ENCODE assay signal across 8 cellular contexts in the genomic region with DNA sequence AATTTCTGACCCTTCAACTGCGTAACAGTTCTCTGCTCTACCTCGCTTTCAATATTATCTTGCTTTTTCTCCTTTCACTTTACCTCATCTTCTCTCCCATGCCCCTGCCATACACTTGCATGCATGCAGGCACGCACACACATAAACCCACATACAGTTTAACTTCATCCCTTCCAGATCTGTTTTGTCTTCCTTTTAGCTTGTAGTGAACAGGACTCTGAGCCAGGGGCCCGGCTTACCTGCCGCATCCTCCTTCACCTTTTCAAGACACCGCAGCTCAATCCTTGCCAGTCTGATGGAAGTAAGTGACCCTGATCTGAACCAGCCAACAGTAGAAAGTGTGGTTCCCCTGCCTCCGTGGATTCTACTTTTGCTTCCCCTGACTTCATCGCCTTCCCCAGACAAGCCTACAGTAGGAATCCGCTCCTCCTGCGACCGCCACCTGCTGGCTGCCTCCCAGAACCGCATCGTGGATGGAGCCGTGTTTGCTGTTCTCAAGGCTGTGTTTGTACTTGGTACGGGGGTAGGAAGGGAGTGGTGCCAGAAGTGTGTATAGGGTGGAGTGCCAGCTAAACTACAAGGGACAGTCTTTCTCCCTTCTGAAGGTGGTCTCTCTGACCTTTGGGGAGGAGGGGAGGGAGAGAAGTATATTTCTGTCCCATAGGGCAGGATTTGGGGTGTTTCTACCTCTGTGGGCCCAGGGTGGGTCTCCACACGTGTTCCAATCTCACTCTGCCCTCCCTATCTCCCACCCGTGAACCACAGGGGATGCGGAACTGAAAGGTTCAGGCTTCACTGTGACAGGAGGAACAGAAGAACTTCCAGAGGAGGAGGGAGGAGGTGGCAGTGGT. TPM values are rescaled to one million over a fixed set of nuclear protein-coding genes. Genes with fewer than 3 reads are reported as not detected.
A peak's percentile ranks its signal among the peaks of the same experiment; 100 is the strongest.
DNase-seq lines count a peak whose midpoint lies in the region; ATAC-seq and TF ChIP-seq lines count a peak whose summit lies in the region.

No MANE protein-coding gene starts in this region.

- H4K20me1 ChIP-seq in DND-41 (ENCODE audit: insufficient read depth, low read length) (no peaks in the 10 kb centered on the region), H9 (ENCODE audit: control insufficient read depth, insufficient read depth, insufficient read length) (no peaks in the 10 kb centered on the region)

- no peak overlapping the region for H4K91ac ChIP-seq in H9 (ENCODE audit: insufficient read length, low read depth, low read length)

- no peak overlapping the region for H3T11ph ChIP-seq in H9 (ENCODE audit: low read length)

- no peak overlapping the region for H3K23ac ChIP-seq in H9 (ENCODE audit: insufficient read length, low read depth, low read length)

- intact Hi-C loops in mucosa of descending colon (cut with DNase I, micrococcal nuclease): no loop called here

- H3K27me3 Mint-ChIP-seq in H9 (ENCODE audit: low read depth): peaks cover 2% of the 10 kb centered on the region
- no peaks in the 10 kb centered on the region for H3K27me3 Mint-ChIP-seq in activated CD8-positive, alpha-beta memory T cell treated with anti-CD3 and anti-CD28 coated beads, Interleukin-2, amount 10 ng/mL, durations not matched to agents 7 days and 5 days
- no peaks in the 10 kb centered on the region for H3K27me3 Mint-ChIP-seq in effector memory CD8-positive, alpha-beta T cell

- no CpG with 5 or more reads among the region's 18 CpGs for WGBS in H9 (ENCODE audit: extremely low coverage, insufficient read length, low lambda C conversion rate)

- H3K9me3 Mint-ChIP-seq in H9: peaks cover 67 to 74% of the 10 kb centered on the region in 2 experiments
- no peaks in the 10 kb centered on the region for H3K9me3 Mint-ChIP-seq in activated CD8-positive, alpha-beta memory T cell treated with anti-CD3 and anti-CD28 coated beads, Interleukin-2, amount 10 ng/mL, durations not matched to agents 7 days and 5 days (ENCODE audit: low read depth)
- no peaks in the 10 kb centered on the region for H3K9me3 Mint-ChIP-seq in effector memory CD8-positive, alpha-beta T cell

- no peak overlapping the region for H2BK12ac ChIP-seq in H9 (ENCODE audit: insufficient read length, low read depth, low read length)

- no peak overlapping the region for H3K4ac ChIP-seq in H9 (ENCODE audit: low read depth, low read length)

- H2AK5ac ChIP-seq in H9 (ENCODE audit: insufficient read length, low read length): no peak overlapping the region

- H2BK120ac ChIP-seq in H9 (ENCODE audit: low read depth, low read length, poor library complexity, severe bottlenecking): no peak overlapping the region

- H3K9ac ChIP-seq in DND-41 (ENCODE audit: low read depth, low read length) (no peak overlapping the region; the same call in 1 of the 2 replicates), H9 (ENCODE audit: extremely low read depth, insufficient read length, low read length) (no peak overlapping the region)

- H4K8ac ChIP-seq in H9 (replicated peaks; ENCODE audit: insufficient read length, low read depth, low read length): no peak overlapping the region

- H3K4me1 ChIP-seq in DND-41 (ENCODE audit: insufficient read depth, low read length) (0 out of 2 replicates have a peak, but pooled peaks cover 8% of the 10 kb centered on the region), H9 (ENCODE audit: insufficient read depth, low read length) (no peaks in the 10 kb centered on the region), mucosa of descending colon (ENCODE audit: low read depth) (no peaks in the 10 kb centered on the region)

- H3K4me3 ChIP-seq in DND-41 (ENCODE audit: low read depth in 1 of 2, low read length in 2 of 2) (no peak overlapping the region), mucosa of descending colon (no peak overlapping the region)

- TF ChIP-seq CTCF in DND-41 (IDR thresholded peaks at IDR 0.05; ENCODE audit: borderline replicate concordance, extremely low read depth, low read length, poor library complexity, severe bottlenecking): peak; percentile 90
- peak; percentile 74 for TF ChIP-seq CTCF in H9 (conservative IDR thresholded peaks at IDR 0.05)
- peak; percentile 48 for TF ChIP-seq CTCF in mucosa of descending colon (IDR thresholded peaks at IDR 0.05)

- H2BK5ac ChIP-seq in H9 (ENCODE audit: insufficient read length, low read length): no peak overlapping the region

- no peaks in the 10 kb centered on the region; the same call in 1 of the 2 replicates for H3K79me2 ChIP-seq in DND-41 (ENCODE audit: insufficient read depth, low read length)
- no peaks in the 10 kb centered on the region for H3K79me2 ChIP-seq in H9 (ENCODE audit: insufficient read depth, low read length)

- H3K36me3 ChIP-seq in DND-41 (ENCODE audit: insufficient read depth, low read length) (peaks cover 93% of the 10 kb centered on the region), mucosa of descending colon (ENCODE audit: low read depth) (no peaks in the 10 kb centered on the region)

- 0 out of 5 replicates have a peak overlapping the region, but pooled peaks of 1 of the 2 experiments have one; percentile 13 for H3K4me3 Mint-ChIP-seq in H9
- H3K4me3 Mint-ChIP-seq in activated CD8-positive, alpha-beta memory T cell treated with anti-CD3 and anti-CD28 coated beads, Interleukin-2, amount 10 ng/mL, durations not matched to agents 7 days and 5 days: no peak overlapping the region
- H3K4me3 Mint-ChIP-seq in effector memory CD8-positive, alpha-beta T cell: peak overlapping the region in 1 of 2 donors; percentile 37

- no peak overlapping the region for H2AFZ ChIP-seq in DND-41 (ENCODE audit: low read depth, low read length)
- no peak overlapping the region for H2AFZ ChIP-seq in H9 (ENCODE audit: low read length)

- H2BK15ac ChIP-seq in H9 (ENCODE audit: low read depth, low read length): no peak overlapping the region

- no peak overlapping the region for H4K5ac ChIP-seq in H9 (ENCODE audit: insufficient read length, low read depth, low read length)

- no peaks in the 10 kb centered on the region for H3K23me2 ChIP-seq in H9 (ENCODE audit: insufficient read length, low read depth, low read length, poor library complexity, severe bottlenecking)

- ATAC-seq in DND-41 (ENCODE audit: insufficient read depth, low read depth) (peak; percentile 93), mucosa of descending colon (peak; percentile 93), HG02798 (IDR thresholded peaks at IDR 0.05; ENCODE audit: poor library complexity, unreplicated experiment) (no peak)
- peak; percentile 95 for ATAC-seq in activated CD8-positive, alpha-beta memory T cell treated with anti-CD3 and anti-CD28 coated beads, Interleukin-2, amount 10 ng/mL, durations not matched to agents 7 days and 5 days
- peak; percentile 97 for ATAC-seq in effector memory CD8-positive, alpha-beta T cell (replicated peaks)

- H3K79me1 ChIP-seq in H9 (ENCODE audit: insufficient read depth, low read depth, low read length, poor library complexity, severe bottlenecking): no peaks in the 10 kb centered on the region

- H3K4me1 Mint-ChIP-seq in H9: 0 out of 4 replicates have a peak, but pooled peaks cover 0 to 5% of the 10 kb centered on the region in 2 experiments
- peaks cover 21% of the 10 kb centered on the region for H3K4me1 Mint-ChIP-seq in activated CD8-positive, alpha-beta memory T cell treated with anti-CD3 and anti-CD28 coated beads, Interleukin-2, amount 10 ng/mL, durations not matched to agents 7 days and 5 days
- H3K4me1 Mint-ChIP-seq in effector memory CD8-positive, alpha-beta T cell (ENCODE audit: low read depth in 2 of 2): peaks cover 19 to 20% of the 10 kb centered on the region in 2 donors

- H3K9me3 ChIP-seq in DND-41 (ENCODE audit: insufficient read depth, low read length, severe bottlenecking) (no peaks in the 10 kb centered on the region), H9 (ENCODE audit: control insufficient read depth, low read depth, low read length) (peaks cover 47% of the 10 kb centered on the region), mucosa of descending colon (no peaks in the 10 kb centered on the region)

- H3K4me2 ChIP-seq in DND-41 (ENCODE audit: insufficient read depth, low read length) (no peak overlapping the region), H9 (ENCODE audit: insufficient read depth, insufficient read length, low read length) (no peak overlapping the region)

- H3K56ac ChIP-seq in H9 (ENCODE audit: insufficient read length, low read depth, low read length): no peak overlapping the region

- CTCF ChIA-PET in activated CD8-positive, alpha-beta memory T cell treated with anti-CD3 and anti-CD28 coated beads, Interleukin-2, amount 10 ng/mL, durations not matched to agents 7 days and 5 days (lab: Charles Lee): interaction anchor here (0.6 to 5.7 kb wide), 12 partner anchors 11 to 159 kb away, joined by 3 to 65 read pairs (median 3); partner anchors contain the start of genes FOXO4 and MED12

- H3K27ac Mint-ChIP-seq in H9: peak overlapping the region in 2 of 3 experiments; percentile 15 to 41; a peak in 2 of 7 replicates
- H3K27ac Mint-ChIP-seq in activated CD8-positive, alpha-beta memory T cell treated with anti-CD3 and anti-CD28 coated beads, Interleukin-2, amount 10 ng/mL, durations not matched to agents 7 days and 5 days: peak overlapping the region; percentile 84
- H3K27ac Mint-ChIP-seq in effector memory CD8-positive, alpha-beta T cell: peak overlapping the region; percentile 17 to 64

- peak overlapping the region; percentile 39 for H3K27ac ChIP-seq in DND-41 (ENCODE audit: low read length)
- no peak overlapping the region for H3K27ac ChIP-seq in H9 (ENCODE audit: insufficient read length, low read depth, low read length)

- peaks cover 58 to 87% (median 73%) of the 10 kb centered on the region in 3 experiments for H3K36me3 Mint-ChIP-seq in H9 (ENCODE audit: insufficient read depth in 1 of 3, low read depth in 3 of 3)
- H3K36me3 Mint-ChIP-seq in activated CD8-positive, alpha-beta memory T cell treated with anti-CD3 and anti-CD28 coated beads, Interleukin-2, amount 10 ng/mL, durations not matched to agents 7 days and 5 days: peaks cover 47% of the 10 kb centered on the region
- peaks cover 48% of the 10 kb centered on the region for H3K36me3 Mint-ChIP-seq in effector memory CD8-positive, alpha-beta T cell (ENCODE audit: insufficient read depth)

- H3K18ac ChIP-seq in H9 (ENCODE audit: insufficient read length, low read depth, low read length): no peak overlapping the region

- no peak overlapping the region for H3K14ac ChIP-seq in H9 (ENCODE audit: insufficient read depth, low read length)

- no peak overlapping the region for H2BK20ac ChIP-seq in H9 (ENCODE audit: low read depth, low read length, poor library complexity, severe bottlenecking)

- DNase-seq in DND-41: peak; percentile 76
- DNase-seq in H9: peak; percentile 57
- peak; percentile 21 for DNase-seq in NCI-H748 treated with DMSO at 0.1 percent for 48 hours (lab: John Stamatoyannopoulos, UW)
- peak; percentile 80 for DNase-seq in activated CD8-positive, alpha-beta memory T cell treated with anti-CD3 and anti-CD28 coated beads, Interleukin-2, amount 10 ng/mL, durations not matched to agents 7 days and 5 days
- DNase-seq in effector memory CD8-positive, alpha-beta T cell: peak; percentile 69 to 79 (median 72)
- DNase-seq in mucosa of descending colon: peak; percentile 67 to 82 (median 75)
- peak; percentile 59 for DNase-seq in stimulated activated CD8-positive, alpha-beta memory T cell treated with anti-CD3 and anti-CD28 coated beads, Interleukin-7, amount 100 ng/mL, for 4 hours (ENCODE audit: low read depth in 2 of 2)

- H3K27me3 ChIP-seq in DND-41 (ENCODE audit: insufficient read depth, low read length, poor library complexity) (no peaks in the 10 kb centered on the region), H9 (ENCODE audit: insufficient read depth, low read length) (no peaks in the 10 kb centered on the region)

RNA-seq across cellular contexts. Expression of gene MED12, which starts 10.7 kb away (rescaled TPM):
- 30.8 and 33.0 TPM in 2 replicates for total RNA-seq in H9 (2021)
- 10 to 100 TPM; 45.9 to 62.2 TPM for total RNA-seq in activated CD8-positive, alpha-beta memory T cell treated with anti-CD3 and anti-CD28 coated beads, Interleukin-2, amount 10 ng/mL, durations not matched to agents 7 days and 5 days
- total RNA-seq in mucosa of descending colon: 10 to 100 TPM; 34.4 to 55.4 (median 47.8) TPM

RNA-seq across cellular contexts. Expression of gene NLGN3, which starts 15.5 kb away (rescaled TPM):
- total RNA-seq in H9 (2021): 3.5 and 3.6 TPM in 2 replicates
- 1 to 10 TPM in 1 of 2 experiments, under 1 TPM in 1; 0.87 to 1.3 TPM for total RNA-seq in activated CD8-positive, alpha-beta memory T cell treated with anti-CD3 and anti-CD28 coated beads, Interleukin-2, amount 10 ng/mL, durations not matched to agents 7 days and 5 days
- 1 to 10 TPM in 1 of 3 donors, under 1 TPM in 2; 0.46 to 3.1 (median 0.94) TPM for total RNA-seq in mucosa of descending colon

RNA-seq across cellular contexts. Expression of gene IL2RG, which starts 17.8 kb away (rescaled TPM):
- total RNA-seq in H9 (2021) (not detected in 2 replicates), mucosa of descending colon (100 to 1,000 TPM in 1 of 3 donors, 10 to 100 TPM in 2; 27.7 to 104 (median 56.8) TPM)
- total RNA-seq in activated CD8-positive, alpha-beta memory T cell treated with anti-CD3 and anti-CD28 coated beads, Interleukin-2, amount 10 ng/mL, durations not matched to agents 7 days and 5 days: 100 to 1,000 TPM; 370 to 512 TPM

RNA-seq across cellular contexts. Expression of gene CXorf65, which starts 22.6 kb away (rescaled TPM):
- total RNA-seq in H9 (2021): not detected in 2 replicates
- 10 to 100 TPM; 12.1 to 18.3 TPM for total RNA-seq in activated CD8-positive, alpha-beta memory T cell treated with anti-CD3 and anti-CD28 coated beads, Interleukin-2, amount 10 ng/mL, durations not matched to agents 7 days and 5 days
- 1 to 10 TPM in 1 of 3 donors, not detected in 2; 2.7 TPM for total RNA-seq in mucosa of descending colon

RNA-seq across cellular contexts. Expression of gene FOXO4, which starts 33.5 kb away (rescaled TPM):
- total RNA-seq in H9 (2021) (17.7 TPM in 2 replicates), mucosa of descending colon (10 to 100 TPM; 26.9 to 74.6 (median 53.1) TPM)
- total RNA-seq in activated CD8-positive, alpha-beta memory T cell treated with anti-CD3 and anti-CD28 coated beads, Interleukin-2, amount 10 ng/mL, durations not matched to agents 7 days and 5 days: 10 to 100 TPM; 14.6 to 15.1 TPM

Comparison
In these comparisons a context has a peak if more than half of its experiments do, and no peak if none do; other contexts are left out.
1. DNase-seq: peak in every context shown above with its lines; median percentile 80 in activated CD8-positive, alpha-beta memory T cell treated with anti-CD3 and anti-CD28 coated beads, Interleukin-2, amount 10 ng/mL, durations not matched to agents 7 days and 5 days; 76 in DND-41; 75 in mucosa of descending colon; 72 in effector memory CD8-positive, alpha-beta T cell; 59 in stimulated activated CD8-positive, alpha-beta memory T cell treated with anti-CD3 and anti-CD28 coated beads, Interleukin-7, amount 100 ng/mL, for 4 hours; 57 in H9; 21 in NCI-H748 treated with DMSO at 0.1 percent for 48 hours.
2. H3K27ac Mint-ChIP-seq: peak in every context shown above with its lines; median percentile 84 in activated CD8-positive, alpha-beta memory T cell treated with anti-CD3 and anti-CD28 coated beads, Interleukin-2, amount 10 ng/mL, durations not matched to agents 7 days and 5 days; 40 in effector memory CD8-positive, alpha-beta T cell; 28 in H9.
3. RNA of gene IL2RG, which starts 17.8 kb away (total RNA-seq): 370 to 512 TPM in activated CD8-positive, alpha-beta memory T cell treated with anti-CD3 and anti-CD28 coated beads, Interleukin-2, amount 10 ng/mL, durations not matched to agents 7 days and 5 days and 27.7 to 104 TPM in mucosa of descending colon; not detected in H9; every median in the first group is over 10 times any median in the second.
4. Peak in every context shown above with its lines, with median percentiles within 50 percentile points of each other: CTCF ChIP-seq.